ENCODE assay signal across 2 cellular contexts in the genomic region with DNA sequence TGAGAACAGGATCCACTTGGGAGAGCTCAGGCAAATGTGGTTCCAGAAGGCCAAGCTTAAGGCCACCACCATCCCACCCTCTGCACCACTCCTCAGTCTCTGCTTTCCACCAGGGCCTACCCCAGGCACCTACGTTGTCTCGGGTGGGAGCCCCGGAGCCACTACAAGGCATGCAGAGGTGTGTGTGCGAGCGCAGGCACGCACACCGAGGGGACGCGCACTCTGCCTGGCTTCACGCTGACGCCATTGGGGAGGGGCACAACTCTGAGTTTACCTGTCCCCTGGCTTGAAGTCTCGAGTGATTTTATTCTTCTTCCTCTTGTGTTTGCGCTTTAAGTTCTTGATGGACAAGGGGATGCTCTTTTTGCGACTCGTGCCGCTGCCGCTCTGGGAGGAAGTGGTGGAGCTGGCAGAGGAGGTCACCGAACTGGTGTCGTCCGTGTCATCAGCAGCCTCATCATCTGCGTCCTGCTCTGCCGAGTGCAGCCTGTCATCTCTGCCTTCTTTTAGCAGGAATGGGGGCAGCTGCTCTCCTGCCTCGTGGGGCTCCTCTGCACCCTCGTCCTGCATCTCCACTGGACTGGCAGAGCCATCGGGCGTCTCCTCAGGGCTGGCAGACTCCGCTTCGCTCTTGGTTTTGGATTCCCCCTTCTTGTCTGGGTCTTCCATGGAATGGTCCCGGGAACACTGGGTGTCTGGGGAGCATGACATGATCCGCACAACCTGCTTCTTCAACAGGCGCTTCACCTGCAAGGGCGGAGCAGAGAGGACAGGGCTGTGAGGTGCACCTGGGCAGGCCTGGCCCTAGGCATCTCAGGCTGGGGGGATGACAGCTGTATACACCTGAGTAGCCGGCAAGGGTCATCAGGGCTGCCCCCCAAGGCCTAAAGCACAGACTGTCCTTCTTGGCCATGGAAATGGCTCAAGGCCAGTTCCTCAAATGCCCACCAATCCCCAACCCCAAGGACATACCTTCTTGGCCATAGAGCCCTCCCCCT.
TF ChIP-seq lines count a peak whose summit lies in the region.

No MANE protein-coding gene starts in this region.

TF ChIP-seq in HepG2, 621 proteins besides CTCF, POLR2A, EP300 and RAD21:
- TF ChIP-seq AGO2 (optimal IDR thresholded peaks at IDR 0.05; ENCODE audit: low read depth, low read length) (peak; percentile 10), ZBTB14 (CRISPR knock-in tag; IDR thresholded peaks at IDR 0.05) (no peak)

TF ChIP-seq in GM12878, 131 proteins besides CTCF, POLR2A, EP300 and RAD21:
- TF ChIP-seq JUND (IDR thresholded peaks at IDR 0.05; ENCODE audit: low read depth, low read length) (no peak), TCF7 (IDR thresholded peaks at IDR 0.05; ENCODE audit: borderline replicate concordance) (no peak), CHD4 (IDR thresholded peaks at IDR 0.05) (no peak), JUNB (IDR thresholded peaks at IDR 0.05) (no peak), MEF2A (IDR thresholded peaks at IDR 0.05; ENCODE audit: insufficient read depth, low read depth, low read length) (no peak), SIX5 (IDR thresholded peaks at IDR 0.05; ENCODE audit: low read depth, low read length, severe bottlenecking) (no peak)
- TF ChIP-seq, protein P1, sequence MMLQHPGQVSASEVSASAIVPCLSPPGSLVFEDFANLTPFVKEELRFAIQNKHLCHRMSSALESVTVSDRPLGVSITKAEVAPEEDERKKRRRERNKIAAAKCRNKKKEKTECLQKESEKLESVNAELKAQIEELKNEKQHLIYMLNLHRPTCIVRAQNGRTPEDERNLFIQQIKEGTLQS (IDR thresholded peaks at IDR 0.05; ENCODE audit: borderline replicate concordance, extremely low read depth, low read depth, low read length) = no peak
